ENCODE assay signal across 1 cellular context in the genomic region with DNA sequence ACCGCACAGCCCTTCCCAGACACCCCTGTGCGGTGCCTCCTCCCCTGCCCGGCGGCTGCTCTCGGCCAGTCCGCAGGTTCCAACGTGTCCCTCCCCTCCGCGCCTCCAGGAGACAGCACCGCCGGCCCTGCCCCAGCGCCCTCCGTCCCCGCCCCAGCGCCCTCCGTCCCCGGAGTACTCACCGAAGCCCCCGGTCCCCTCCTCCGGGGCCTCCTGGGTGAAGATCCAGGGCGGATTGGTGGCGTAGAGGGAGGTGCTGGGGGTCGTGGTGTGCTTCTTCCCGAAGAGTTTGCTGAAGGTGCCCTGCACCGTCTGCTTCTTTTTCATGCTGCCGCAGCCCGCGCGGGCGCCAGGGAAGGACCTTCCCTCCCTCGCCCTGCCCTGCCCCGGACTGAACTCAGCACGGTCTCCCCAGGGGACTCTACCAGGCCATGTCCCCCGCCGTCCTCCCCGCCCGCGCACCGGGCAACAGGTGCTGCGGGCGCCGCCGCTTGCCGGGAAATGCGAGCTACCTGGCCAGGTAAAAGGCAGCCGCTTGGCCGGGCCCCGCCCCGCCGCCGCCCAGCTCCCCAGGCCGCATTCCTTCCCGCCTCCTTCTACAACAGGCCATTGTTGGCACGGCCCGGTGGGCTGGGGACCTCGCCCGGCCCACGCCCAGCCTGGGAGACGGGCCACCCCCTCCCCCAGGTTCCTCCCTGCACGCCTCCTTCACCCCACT.
TF ChIP-seq lines count a peak whose summit lies in the region.

A gene with protein sequence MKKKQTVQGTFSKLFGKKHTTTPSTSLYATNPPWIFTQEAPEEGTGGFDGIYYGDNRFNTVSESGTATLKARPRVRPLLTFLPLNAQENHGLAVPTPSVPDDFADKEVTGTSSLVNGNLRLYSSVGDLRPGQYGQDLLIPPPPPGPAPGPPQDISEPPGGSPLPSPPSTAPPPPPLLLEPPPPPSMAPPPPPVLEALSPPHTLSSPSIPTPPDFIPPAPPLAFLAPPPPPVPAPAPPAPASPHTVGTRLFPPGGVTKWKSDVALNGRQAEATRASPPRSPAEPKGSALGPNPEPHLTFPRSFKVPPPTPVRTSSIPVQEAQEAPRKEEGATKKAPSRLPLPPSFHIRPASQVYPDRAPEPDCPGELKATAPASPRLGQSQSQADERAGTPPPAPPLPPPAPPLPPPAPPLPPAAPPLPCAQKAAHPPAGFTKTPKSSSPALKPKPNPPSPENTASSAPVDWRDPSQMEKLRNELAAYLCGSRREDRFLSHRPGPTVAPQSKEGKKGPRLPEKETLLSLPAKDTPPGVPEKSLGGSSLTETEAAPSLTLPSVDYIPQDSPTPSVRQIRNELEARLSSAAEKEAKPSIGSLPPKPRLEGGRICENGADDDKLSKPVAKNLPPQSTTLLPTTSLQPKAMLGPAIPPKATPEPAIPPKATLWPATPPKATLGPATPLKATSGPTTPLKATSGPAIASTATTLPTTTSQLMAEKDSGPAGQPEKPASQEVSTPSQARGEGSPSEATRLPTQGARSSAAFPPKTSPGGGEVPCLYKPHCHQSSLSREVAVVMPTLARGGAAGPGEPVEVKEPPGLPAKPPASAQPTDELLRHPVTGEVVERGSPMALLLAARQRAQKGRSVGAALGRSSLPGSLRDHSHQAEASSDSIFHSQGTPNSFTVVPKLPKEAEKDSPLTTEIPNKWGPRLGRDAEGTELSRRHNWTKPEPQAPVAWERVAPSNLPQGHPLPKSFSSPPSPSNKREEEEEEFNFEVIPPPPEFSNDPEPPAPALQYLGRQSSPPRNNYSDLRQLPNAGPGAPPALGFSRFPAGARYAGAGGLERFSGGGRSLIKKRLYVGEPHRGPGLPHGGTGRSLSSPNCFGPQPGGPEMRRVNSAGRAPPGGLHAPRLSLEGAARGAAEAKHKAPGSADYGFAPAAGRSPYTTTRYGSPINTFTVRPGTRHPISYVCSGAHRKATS (minus strand): TSS at position 503 of the 718 bp plus-strand sequence. CDS start 176 bp downstream, at position 327.

TF ChIP-seq in HepG2, 621 proteins besides CTCF, POLR2A, EP300 and RAD21 (continued from another document and continues in another):
- TF ChIP-seq, protein P1, sequence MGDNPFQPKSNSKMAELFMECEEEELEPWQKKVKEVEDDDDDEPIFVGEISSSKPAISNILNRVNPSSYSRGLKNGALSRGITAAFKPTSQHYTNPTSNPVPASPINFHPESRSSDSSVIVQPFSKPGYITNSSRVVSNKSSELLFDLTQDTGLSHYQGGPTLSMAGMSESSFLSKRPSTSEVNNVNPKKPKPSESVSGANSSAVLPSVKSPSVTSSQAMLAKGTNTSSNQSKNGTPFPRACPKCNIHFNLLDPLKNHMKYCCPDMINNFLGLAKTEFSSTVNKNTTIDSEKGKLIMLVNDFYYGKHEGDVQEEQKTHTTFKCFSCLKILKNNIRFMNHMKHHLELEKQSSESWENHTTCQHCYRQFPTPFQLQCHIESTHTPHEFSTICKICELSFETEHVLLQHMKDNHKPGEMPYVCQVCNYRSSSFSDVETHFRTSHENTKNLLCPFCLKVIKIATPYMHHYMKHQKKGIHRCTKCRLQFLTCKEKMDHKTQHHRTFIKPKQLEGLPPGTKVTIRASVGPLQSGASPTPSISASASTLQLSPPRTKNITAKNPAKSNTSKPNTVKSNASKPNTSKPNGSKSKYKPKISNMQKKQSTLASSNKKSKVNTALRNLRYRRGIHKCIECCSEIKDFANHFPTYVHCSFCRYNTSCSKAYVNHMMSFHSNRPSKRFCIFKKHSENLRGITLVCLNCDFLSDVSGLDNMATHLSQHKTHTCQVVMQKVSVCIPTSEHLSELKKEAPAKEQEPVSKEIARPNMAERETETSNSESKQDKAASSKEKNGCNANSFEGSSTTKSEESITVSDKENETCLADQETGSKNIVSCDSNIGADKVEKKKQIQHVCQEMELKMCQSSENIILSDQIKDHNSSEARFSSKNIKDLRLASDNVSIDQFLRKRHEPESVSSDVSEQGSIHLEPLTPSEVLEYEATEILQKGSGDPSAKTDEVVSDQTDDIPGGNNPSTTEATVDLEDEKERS (CRISPR knock-in tag; IDR thresholded peaks at IDR 0.05), result no peak
- TF ChIP-seq FIP1L1 (IDR thresholded peaks at IDR 0.05; ENCODE audit: borderline replicate concordance, insufficient read depth, low read depth, low read length) (no peak), ZNF572 (CRISPR knock-in tag; IDR thresholded peaks at IDR 0.05) (no peak), HDAC6 (IDR thresholded peaks at IDR 0.05; ENCODE audit: low read depth, low read length) (no peak), NFATC3 (CRISPR knock-in tag; IDR thresholded peaks at IDR 0.05) (no peak), ZNF496 (CRISPR knock-in tag; IDR thresholded peaks at IDR 0.05; ENCODE audit: insufficient replicate concordance) (no peak), ZBTB7A (CRISPR knock-in tag; IDR thresholded peaks at IDR 0.05) (no peak), ETV5 (CRISPR knock-in tag; IDR thresholded peaks at IDR 0.05; ENCODE audit: borderline replicate concordance) (no peak), AGO2 (optimal IDR thresholded peaks at IDR 0.05; ENCODE audit: low read depth, low read length) (peak; percentile 30), ZC3H4 (CRISPR knock-in tag; IDR thresholded peaks at IDR 0.05; ENCODE audit: borderline replicate concordance) (no peak), MAF1 (CRISPR knock-in tag; IDR thresholded peaks at IDR 0.05; ENCODE audit: borderline replicate concordance) (0 out of 2 replicates have a peak, but pooled peaks have one; percentile 57), MAFK (conservative IDR thresholded peaks at IDR 0.05 in 1 of 2, IDR thresholded peaks at IDR 0.05 in 1 of 2; ENCODE audit: low read length in 2 of 2) (no peak), KDM2A (CRISPR knock-in tag; IDR thresholded peaks at IDR 0.05; ENCODE audit: borderline replicate concordance, low read depth) (peak; percentile 45), KDM3A (CRISPR knock-in tag; IDR thresholded peaks at IDR 0.05; ENCODE audit: low read depth) (0 out of 2 replicates have a peak, but pooled peaks have one; percentile 20), SOX13 (IDR thresholded peaks at IDR 0.05) (no peak), SOX13 (CRISPR knock-in tag; conservative IDR thresholded peaks at IDR 0.05 in 1 of 2, IDR thresholded peaks at IDR 0.05 in 1 of 2) (no peak; a peak in 1 of 4 replicates), RXRA (CRISPR knock-in tag; IDR thresholded peaks at IDR 0.05) (peak; percentile 58)
- TF ChIP-seq, protein P2, sequence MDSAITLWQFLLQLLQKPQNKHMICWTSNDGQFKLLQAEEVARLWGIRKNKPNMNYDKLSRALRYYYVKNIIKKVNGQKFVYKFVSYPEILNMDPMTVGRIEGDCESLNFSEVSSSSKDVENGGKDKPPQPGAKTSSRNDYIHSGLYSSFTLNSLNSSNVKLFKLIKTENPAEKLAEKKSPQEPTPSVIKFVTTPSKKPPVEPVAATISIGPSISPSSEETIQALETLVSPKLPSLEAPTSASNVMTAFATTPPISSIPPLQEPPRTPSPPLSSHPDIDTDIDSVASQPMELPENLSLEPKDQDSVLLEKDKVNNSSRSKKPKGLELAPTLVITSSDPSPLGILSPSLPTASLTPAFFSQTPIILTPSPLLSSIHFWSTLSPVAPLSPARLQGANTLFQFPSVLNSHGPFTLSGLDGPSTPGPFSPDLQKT (CRISPR knock-in tag; IDR thresholded peaks at IDR 0.05; ENCODE audit: borderline replicate concordance), result no peak
- TF ChIP-seq, protein P3, sequence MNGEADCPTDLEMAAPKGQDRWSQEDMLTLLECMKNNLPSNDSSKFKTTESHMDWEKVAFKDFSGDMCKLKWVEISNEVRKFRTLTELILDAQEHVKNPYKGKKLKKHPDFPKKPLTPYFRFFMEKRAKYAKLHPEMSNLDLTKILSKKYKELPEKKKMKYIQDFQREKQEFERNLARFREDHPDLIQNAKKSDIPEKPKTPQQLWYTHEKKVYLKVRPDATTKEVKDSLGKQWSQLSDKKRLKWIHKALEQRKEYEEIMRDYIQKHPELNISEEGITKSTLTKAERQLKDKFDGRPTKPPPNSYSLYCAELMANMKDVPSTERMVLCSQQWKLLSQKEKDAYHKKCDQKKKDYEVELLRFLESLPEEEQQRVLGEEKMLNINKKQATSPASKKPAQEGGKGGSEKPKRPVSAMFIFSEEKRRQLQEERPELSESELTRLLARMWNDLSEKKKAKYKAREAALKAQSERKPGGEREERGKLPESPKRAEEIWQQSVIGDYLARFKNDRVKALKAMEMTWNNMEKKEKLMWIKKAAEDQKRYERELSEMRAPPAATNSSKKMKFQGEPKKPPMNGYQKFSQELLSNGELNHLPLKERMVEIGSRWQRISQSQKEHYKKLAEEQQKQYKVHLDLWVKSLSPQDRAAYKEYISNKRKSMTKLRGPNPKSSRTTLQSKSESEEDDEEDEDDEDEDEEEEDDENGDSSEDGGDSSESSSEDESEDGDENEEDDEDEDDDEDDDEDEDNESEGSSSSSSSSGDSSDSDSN (CRISPR knock-in tag; IDR thresholded peaks at IDR 0.05), result peak; percentile 78
- TF ChIP-seq, protein P4, sequence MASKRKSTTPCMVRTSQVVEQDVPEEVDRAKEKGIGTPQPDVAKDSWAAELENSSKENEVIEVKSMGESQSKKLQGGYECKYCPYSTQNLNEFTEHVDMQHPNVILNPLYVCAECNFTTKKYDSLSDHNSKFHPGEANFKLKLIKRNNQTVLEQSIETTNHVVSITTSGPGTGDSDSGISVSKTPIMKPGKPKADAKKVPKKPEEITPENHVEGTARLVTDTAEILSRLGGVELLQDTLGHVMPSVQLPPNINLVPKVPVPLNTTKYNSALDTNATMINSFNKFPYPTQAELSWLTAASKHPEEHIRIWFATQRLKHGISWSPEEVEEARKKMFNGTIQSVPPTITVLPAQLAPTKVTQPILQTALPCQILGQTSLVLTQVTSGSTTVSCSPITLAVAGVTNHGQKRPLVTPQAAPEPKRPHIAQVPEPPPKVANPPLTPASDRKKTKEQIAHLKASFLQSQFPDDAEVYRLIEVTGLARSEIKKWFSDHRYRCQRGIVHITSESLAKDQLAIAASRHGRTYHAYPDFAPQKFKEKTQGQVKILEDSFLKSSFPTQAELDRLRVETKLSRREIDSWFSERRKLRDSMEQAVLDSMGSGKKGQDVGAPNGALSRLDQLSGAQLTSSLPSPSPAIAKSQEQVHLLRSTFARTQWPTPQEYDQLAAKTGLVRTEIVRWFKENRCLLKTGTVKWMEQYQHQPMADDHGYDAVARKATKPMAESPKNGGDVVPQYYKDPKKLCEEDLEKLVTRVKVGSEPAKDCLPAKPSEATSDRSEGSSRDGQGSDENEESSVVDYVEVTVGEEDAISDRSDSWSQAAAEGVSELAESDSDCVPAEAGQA (IDR thresholded peaks at IDR 0.05; ENCODE audit: low read depth), result no peak
- TF ChIP-seq, protein P4 (CRISPR knock-in tag; IDR thresholded peaks at IDR 0.05; ENCODE audit: borderline replicate concordance), result no peak
- TF ChIP-seq, protein P5, sequence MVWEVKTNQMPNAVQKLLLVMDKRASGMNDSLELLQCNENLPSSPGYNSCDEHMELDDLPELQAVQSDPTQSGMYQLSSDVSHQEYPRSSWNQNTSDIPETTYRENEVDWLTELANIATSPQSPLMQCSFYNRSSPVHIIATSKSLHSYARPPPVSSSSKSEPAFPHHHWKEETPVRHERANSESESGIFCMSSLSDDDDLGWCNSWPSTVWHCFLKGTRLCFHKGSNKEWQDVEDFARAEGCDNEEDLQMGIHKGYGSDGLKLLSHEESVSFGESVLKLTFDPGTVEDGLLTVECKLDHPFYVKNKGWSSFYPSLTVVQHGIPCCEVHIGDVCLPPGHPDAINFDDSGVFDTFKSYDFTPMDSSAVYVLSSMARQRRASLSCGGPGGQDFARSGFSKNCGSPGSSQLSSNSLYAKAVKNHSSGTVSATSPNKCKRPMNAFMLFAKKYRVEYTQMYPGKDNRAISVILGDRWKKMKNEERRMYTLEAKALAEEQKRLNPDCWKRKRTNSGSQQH (CRISPR knock-in tag; IDR thresholded peaks at IDR 0.05; ENCODE audit: low read depth), result no peak
- TF ChIP-seq, protein P6, sequence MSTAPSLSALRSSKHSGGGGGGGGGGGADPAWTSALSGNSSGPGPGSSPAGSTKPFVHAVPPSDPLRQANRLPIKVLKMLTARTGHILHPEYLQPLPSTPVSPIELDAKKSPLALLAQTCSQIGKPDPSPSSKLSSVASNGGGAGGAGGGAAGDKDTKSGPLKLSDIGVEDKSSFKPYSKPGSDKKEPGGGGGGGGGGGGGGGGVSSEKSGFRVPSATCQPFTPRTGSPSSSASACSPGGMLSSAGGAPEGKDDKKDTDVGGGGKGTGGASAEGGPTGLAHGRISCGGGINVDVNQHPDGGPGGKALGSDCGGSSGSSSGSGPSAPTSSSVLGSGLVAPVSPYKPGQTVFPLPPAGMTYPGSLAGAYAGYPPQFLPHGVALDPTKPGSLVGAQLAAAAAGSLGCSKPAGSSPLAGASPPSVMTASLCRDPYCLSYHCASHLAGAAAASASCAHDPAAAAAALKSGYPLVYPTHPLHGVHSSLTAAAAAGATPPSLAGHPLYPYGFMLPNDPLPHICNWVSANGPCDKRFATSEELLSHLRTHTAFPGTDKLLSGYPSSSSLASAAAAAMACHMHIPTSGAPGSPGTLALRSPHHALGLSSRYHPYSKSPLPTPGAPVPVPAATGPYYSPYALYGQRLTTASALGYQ (CRISPR knock-in tag; IDR thresholded peaks at IDR 0.05), result peak; percentile 64; the same call in 1 of the 2 replicates
- TF ChIP-seq, protein P7, sequence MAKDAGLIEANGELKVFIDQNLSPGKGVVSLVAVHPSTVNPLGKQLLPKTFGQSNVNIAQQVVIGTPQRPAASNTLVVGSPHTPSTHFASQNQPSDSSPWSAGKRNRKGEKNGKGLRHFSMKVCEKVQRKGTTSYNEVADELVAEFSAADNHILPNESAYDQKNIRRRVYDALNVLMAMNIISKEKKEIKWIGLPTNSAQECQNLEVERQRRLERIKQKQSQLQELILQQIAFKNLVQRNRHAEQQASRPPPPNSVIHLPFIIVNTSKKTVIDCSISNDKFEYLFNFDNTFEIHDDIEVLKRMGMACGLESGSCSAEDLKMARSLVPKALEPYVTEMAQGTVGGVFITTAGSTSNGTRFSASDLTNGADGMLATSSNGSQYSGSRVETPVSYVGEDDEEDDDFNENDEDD (CRISPR knock-in tag; IDR thresholded peaks at IDR 0.05; ENCODE audit: borderline replicate concordance), result no peak
